ENCODE assay signal across 8 cellular contexts in genomic region chr1:108125312-108126138, GRCh38.
DNase-seq lines count a peak whose midpoint lies in the region; ATAC-seq, FAIRE-seq and TF ChIP-seq lines count a peak whose summit lies in the region.

No MANE protein-coding gene starts in this region.

- 5 to 8% (median 5%) methylated on average over 7 of the region's 7 CpGs for WGBS in heart left ventricle, 4 donors

- TF ChIP-seq CTCF in SU-DHL-6 (IDR thresholded peaks at IDR 0.05; ENCODE audit: insufficient read depth, low read length, poor library complexity, severe bottlenecking) = peak; percentile 69
- peak; percentile 87 to 97 (median 94) for TF ChIP-seq CTCF in heart left ventricle (IDR thresholded peaks at IDR 0.05)

- ATAC-seq in HG02642 (IDR thresholded peaks at IDR 0.05; ENCODE audit: poor library complexity, unreplicated experiment) (peak; percentile 94), heart left ventricle (peak; percentile 75 to 96 (median 92))

- intact Hi-C loops in heart left ventricle (cut with DNase I) = loop anchor here (1.0 to 10.0 kb wide), 5 partner anchors 121 to 343 kb away; partner anchors contain the start of gene VAV3 (in 4 of the 10)

- no peaks in the 10 kb centered on the region for H3F3A ChIP-seq in SU-DHL-6 (ENCODE audit: insufficient read depth)

- H3K36me3 ChIP-seq in SU-DHL-6 (ENCODE audit: low read length) (no peaks in the 10 kb centered on the region), heart left ventricle (no peaks in the 10 kb centered on the region)

- peaks cover 0 to 19% (median 5%) of the 10 kb centered on the region in 12 donors for H3K4me1 ChIP-seq in heart left ventricle

- DNase-seq in GM12891 (ENCODE audit: insufficient read length, low spot score) = peak; percentile 39
- peak; percentile 81 for DNase-seq in NCI-H1092 treated with DMSO at 0.1 percent for 48 hours (lab: John Stamatoyannopoulos, UW)
- DNase-seq in activated naive CD8-positive, alpha-beta T cell treated with anti-CD3 and anti-CD28 coated beads, Interleukin-2, amount 50 U/mL, for 16 hours (ENCODE audit: low read depth, low spot score) = peak; percentile 34
- DNase-seq in heart left ventricle = peak in 4 of 5 donors; percentile 52 to 78 (median 66)
- DNase-seq in renal cortical epithelial cell (ENCODE audit: low read depth) = peak; percentile 72
- no peak for DNase-seq in mesenteric fat pad (ENCODE audit: low spot score)

- no peak for TF ChIP-seq POLR2A in GM12891 (IDR thresholded peaks at IDR 0.05; ENCODE audit: low read depth, low read length)
- no peak for TF ChIP-seq POLR2A in heart left ventricle (IDR thresholded peaks at IDR 0.05)

- H4K20me1 ChIP-seq in SU-DHL-6 (ENCODE audit: low read depth, low read length) = no peaks in the 10 kb centered on the region

- H3K4me3 ChIP-seq in SU-DHL-6 (ENCODE audit: insufficient read depth, low read length, poor library complexity, severe bottlenecking) = no peak overlapping the region
- H3K4me3 ChIP-seq in heart left ventricle = no peak overlapping the region

- H3K4me2 ChIP-seq in SU-DHL-6 (ENCODE audit: low read depth, low read length, poor library complexity, severe bottlenecking) = no peak overlapping the region

- FAIRE-seq in GM12891 (lab: Jason Lieb, UNC) = peak; percentile 74

- H3K79me2 ChIP-seq in SU-DHL-6 (ENCODE audit: insufficient read depth, low read length) = no peaks in the 10 kb centered on the region

- H3K9me2 ChIP-seq in SU-DHL-6 (replicated peaks; ENCODE audit: insufficient read depth, low read length) = no peaks in the 10 kb centered on the region

- H3K9ac ChIP-seq in SU-DHL-6 (ENCODE audit: low read length) = no peak overlapping the region; the same call in 1 of the 2 replicates

- H3K9me3 ChIP-seq in SU-DHL-6 (ENCODE audit: insufficient read depth, low read length) (no peaks in the 10 kb centered on the region), heart left ventricle (no peaks in the 10 kb centered on the region)

- H3K27me3 ChIP-seq in SU-DHL-6 (ENCODE audit: low read length) (no peaks in the 10 kb centered on the region), heart left ventricle (no peaks in the 10 kb centered on the region)

- H3K27ac ChIP-seq in SU-DHL-6 (ENCODE audit: low read depth, low read length) = no peak overlapping the region
- no peak overlapping the region for H3K27ac ChIP-seq in heart left ventricle

- no peak overlapping the region for H2AFZ ChIP-seq in SU-DHL-6 (ENCODE audit: low read depth, low read length, severe bottlenecking)

TF ChIP-seq in GM12891, 5 proteins besides CTCF, POLR2A, EP300 and RAD21:
- TF ChIP-seq POLR2AphosphoS5 (IDR thresholded peaks at IDR 0.05; ENCODE audit: low read depth, low read length) = no peak
- no peak for TF ChIP-seq PAX5 (IDR thresholded peaks at IDR 0.05; ENCODE audit: insufficient read depth, low read length, severe bottlenecking)
- TF ChIP-seq POU2F2 (IDR thresholded peaks at IDR 0.05; ENCODE audit: low read depth, low read length) = no peak
- TF ChIP-seq TAF1 (IDR thresholded peaks at IDR 0.05; ENCODE audit: low read depth, low read length) = no peak
- no peak for TF ChIP-seq SPI1 (IDR thresholded peaks at IDR 0.05; ENCODE audit: low read depth, low read length)
TF ChIP-seq in GM12891: peak in this region for 0.
